8 cellular contexts compared by ENCODE assay signal in genomic region chr5:146203872-146204192, GRCh38. TPM values are rescaled to one million over a fixed set of nuclear protein-coding genes. Genes with fewer than 3 reads are reported as not detected.
DNase-seq lines count a peak whose midpoint lies in the region; ATAC-seq and TF ChIP-seq lines count a peak whose summit lies in the region.

No MANE protein-coding gene starts in this region.

- ATAC-seq in GM19438 (IDR thresholded peaks at IDR 0.05; ENCODE audit: low read depth, unreplicated experiment): peak; percentile 16
- ATAC-seq in GM21360 (IDR thresholded peaks at IDR 0.05; ENCODE audit: unreplicated experiment): no peak

- H3K27me3 ChIP-seq in parathyroid adenoma (ENCODE audit: control insufficient read depth, insufficient read depth, low read length): no peaks in the 10 kb centered on the region

- peak overlapping the region; percentile 86 for H3K9ac ChIP-seq in parathyroid adenoma

- H3K79me2 ChIP-seq in parathyroid adenoma: peaks cover 25% of the 10 kb centered on the region

- H3K4me2 ChIP-seq in parathyroid adenoma (ENCODE audit: low read length): peak overlapping the region; percentile 85

- peak overlapping the region; percentile 92 for H2AFZ ChIP-seq in parathyroid adenoma

- peak overlapping the region; percentile 73 for H3K27ac ChIP-seq in epithelial cell of prostate
- peak overlapping the region; percentile 72 for H3K27ac ChIP-seq in parathyroid adenoma

- H3K4me1 ChIP-seq in parathyroid adenoma: no peaks in the 10 kb centered on the region

- H3K4me3 ChIP-seq in Jurkat, Clone E6-1 (ENCODE audit: low read length): peak overlapping the region; percentile 72
- H3K4me3 ChIP-seq in parathyroid adenoma (ENCODE audit: low read depth, low read length): peak overlapping the region; percentile 98

- no peaks in the 10 kb centered on the region for H3K36me3 ChIP-seq in parathyroid adenoma (ENCODE audit: control insufficient read depth, insufficient read depth, low read length)

- H3K9me3 ChIP-seq in parathyroid adenoma (ENCODE audit: control insufficient read depth, low read length): no peaks in the 10 kb centered on the region

- TF ChIP-seq CTCF in parathyroid adenoma (IDR thresholded peaks at IDR 0.05): no peak

- no peak for DNase-seq in Jurkat, Clone E6-1 (ENCODE audit: low read depth, low spot score)
- DNase-seq in epithelial cell of prostate (ENCODE audit: low read depth, low spot score) (no peak), NCI-H187 treated with DMSO at 0.1 percent for 48 hours (lab: John Stamatoyannopoulos, UW) (no peak), DMS53 (lab: John Stamatoyannopoulos, UW) (no peak), 8988T (no peak)

RNA-seq across cellular contexts. Expression of gene RBM27, which starts 0.4 kb away (rescaled TPM):
- 8.9 TPM for polyA plus RNA-seq in Jurkat, Clone E6-1 (2012; ENCODE audit: insufficient read depth, insufficient read length)

RNA-seq across cellular contexts. Expression of gene LARS1, which starts 21.4 kb away (rescaled TPM):
- polyA plus RNA-seq in Jurkat, Clone E6-1 (2012; ENCODE audit: insufficient read depth, insufficient read length): 145 TPM
